28 cellular contexts compared by ENCODE assay signal in genomic region chr6:138821519-138821918, GRCh38. TPM values are rescaled to one million over a fixed set of nuclear protein-coding genes. Genes with fewer than 3 reads are reported as not detected.
A peak's percentile ranks its signal among the peaks of the same experiment; 100 is the strongest.
DNase-seq lines count a peak whose midpoint lies in the region; ATAC-seq, FAIRE-seq and TF ChIP-seq lines count a peak whose summit lies in the region.
"Had no signal": no experiment of that assay in that cellular context is flagged by ENCODE, and none has a peak within 500 bp of the region (broad histone marks: within the 10 kb centered on the region; RNA-seq: fewer than 3 reads in every experiment).

No MANE protein-coding gene starts in this region.

- H3K4me3 ChIP-seq in HepG2 (replicated peaks in 1 of 3; ENCODE audit: insufficient read depth in 1 of 3, low read depth in 2 of 3, low read length in 3 of 3) (peak overlapping the region in 1 of 3 experiments; percentile 12; a peak in 1 of 6 replicates), right lobe of liver (no peak overlapping the region), GM23338 (no peak overlapping the region)
- H3K4me3 ChIP-seq: SJCRH30, transverse colon had no signal

- intact Hi-C loops in HepG2 (cut with micrococcal nuclease; ENCODE audit: unreplicated experiment): no loop called here
- intact Hi-C loops in right lobe of liver (cut with DNase I): no loop called here

- TF ChIP-seq CTCF in HepG2 (CRISPR knock-in tag; IDR thresholded peaks at IDR 0.05): no peak
- TF ChIP-seq CTCF in right lobe of liver (IDR thresholded peaks at IDR 0.05): no peak
- TF ChIP-seq CTCF in GM23338 (conservative IDR thresholded peaks at IDR 0.05; ENCODE audit: low read depth in 2 of 2): no peak

- no peak for TF ChIP-seq RAD21 in HepG2 (CRISPR knock-in tag; IDR thresholded peaks at IDR 0.05)

- H2AFZ ChIP-seq in HepG2 (ENCODE audit: low read length) (peak overlapping the region; percentile 36), GM23338 (0 out of 2 replicates have a peak overlapping the region, but pooled peaks have one; percentile 69)

- H4K20me1 ChIP-seq in HepG2 (ENCODE audit: insufficient read depth, low read length): no peaks in the 10 kb centered on the region
- no peaks in the 10 kb centered on the region for H4K20me1 ChIP-seq in GM23338 (replicated peaks; ENCODE audit: insufficient read depth)

- H3K4me3 Mint-ChIP-seq in GM23338: no peak overlapping the region
- H3K4me3 Mint-ChIP-seq in natural killer cell treated with Interleukin-12 subunit alpha and Interleukin-12 subunit beta and Interleukin-15 and Interleukin-18, amount 100 ng/mL, for 72 hours: no peak overlapping the region
- H3K4me3 Mint-ChIP-seq: CD14-positive monocyte, nephron had no signal

- WGBS in HepG2 (ENCODE audit: low lambda C conversion rate): 6% methylated on average over 4 of the region's 4 CpGs
- 81% methylated on average over 4 of the region's 4 CpGs for WGBS in right lobe of liver (ENCODE audit: insufficient coverage, low coverage, low lambda C conversion rate, missing lambda C conversion rate)

- BruUV-seq in HepG2 (replicated peaks; lab: Mats Ljungman, UMichigan): no TSS peak

- peaks cover 9% of the 10 kb centered on the region for H3K27me3 Mint-ChIP-seq in GM23338 (ENCODE audit: insufficient read depth, low read depth, poor library complexity)
- peaks cover 0 to 4% of the 10 kb centered on the region in 2 donors for H3K27me3 Mint-ChIP-seq in natural killer cell treated with Interleukin-12 subunit alpha and Interleukin-12 subunit beta and Interleukin-15 and Interleukin-18, amount 100 ng/mL, for 72 hours

- in situ Hi-C loops in HepG2 (cut with HindIII; ENCODE audit: extremely low pct_ligation_motif_present, low pct_unique_long_range_greater_than_20kb): no loop called here

- H3K27me3 ChIP-seq in HepG2 (ENCODE audit: control insufficient read depth in 1 of 2, insufficient read depth in 2 of 2, low read length in 2 of 2) (peaks cover 1 to 13% of the 10 kb centered on the region in 2 experiments; a peak in 2 of 5 replicates), right lobe of liver (no peaks in the 10 kb centered on the region), GM23338 (ENCODE audit: insufficient read depth) (no peaks in the 10 kb centered on the region)
- H3K27me3 ChIP-seq: transverse colon had no signal

- H3K9me3 Mint-ChIP-seq in GM23338: no peaks in the 10 kb centered on the region
- H3K9me3 Mint-ChIP-seq in natural killer cell treated with Interleukin-12 subunit alpha and Interleukin-12 subunit beta and Interleukin-15 and Interleukin-18, amount 100 ng/mL, for 72 hours: no peaks in the 10 kb centered on the region

- no peak overlapping the region for H3K27ac ChIP-seq in HepG2 (ENCODE audit: extremely low read length, insufficient read depth, low read length)
- H3K27ac ChIP-seq in right lobe of liver: no peak overlapping the region
- no peak overlapping the region for H3K27ac ChIP-seq in GM23338 (ENCODE audit: low read depth)
- H3K27ac ChIP-seq: SJCRH30, transverse colon had no signal

- H3K4me2 ChIP-seq in HepG2 (ENCODE audit: low read depth, low read length) (peak overlapping the region; percentile 59), GM23338 (no peak overlapping the region)

- no peak overlapping the region for H3K9ac ChIP-seq in HepG2 (ENCODE audit: insufficient read depth, low read depth, low read length)

- H3F3A ChIP-seq in GM23338 (replicated peaks; ENCODE audit: low read depth): no peaks in the 10 kb centered on the region

- TF ChIP-seq EP300 in HepG2 (IDR thresholded peaks at IDR 0.05; ENCODE audit: low read depth in 2 of 2, low read length in 2 of 2): no peak
- TF ChIP-seq EP300 in HepG2 (CRISPR knock-in tag; IDR thresholded peaks at IDR 0.05; ENCODE audit: borderline replicate concordance): no peak

- POLR2A ChIA-PET in HepG2 (lab: Yijun Ruan, JAX): no interaction called here

- CTCF ChIA-PET in HepG2 (lab: Yijun Ruan, JAX; ENCODE audit: low intra/inter-chr PET ratio, low total read pairs): no interaction called here

- no peaks in the 10 kb centered on the region for H3K9me3 ChIP-seq in HepG2 (ENCODE audit: low read length)
- no peaks in the 10 kb centered on the region for H3K9me3 ChIP-seq in right lobe of liver
- H3K9me3 ChIP-seq: SJCRH30, transverse colon had no signal

- H3K4me1 Mint-ChIP-seq in GM23338: peaks cover 22% of the 10 kb centered on the region
- peaks cover 4 to 9% of the 10 kb centered on the region in 2 donors for H3K4me1 Mint-ChIP-seq in natural killer cell treated with Interleukin-12 subunit alpha and Interleukin-12 subunit beta and Interleukin-15 and Interleukin-18, amount 100 ng/mL, for 72 hours (ENCODE audit: low read depth in 2 of 2)

- ATAC-seq in HepG2: peak; percentile 77
- ATAC-seq in right lobe of liver: no peak
- no peak for ATAC-seq in GM23338
- ATAC-seq in natural killer cell treated with Interleukin-12 subunit alpha and Interleukin-12 subunit beta and Interleukin-15 and Interleukin-18, amount 100 ng/mL, for 72 hours: no peak
- ATAC-seq: left cardiac atrium had no signal

- H3K36me3 ChIP-seq in HepG2 (replicated peaks in 1 of 2; ENCODE audit: control insufficient read depth in 1 of 2, insufficient read depth in 2 of 2, low read length in 2 of 2) (no peaks in the 10 kb centered on the region), right lobe of liver (no peaks in the 10 kb centered on the region), GM23338 (ENCODE audit: insufficient read depth) (no peaks in the 10 kb centered on the region)
- H3K36me3 ChIP-seq: SJCRH30, transverse colon had no signal

- DNase-seq in HepG2 (ENCODE audit: low spot score) (no peak), right lobe of liver (no peak), GM23338 (ENCODE audit: low spot score) (no peak), NCI-H774 (lab: John Stamatoyannopoulos, UW) (peak; percentile 80), kidney tubule cell (ENCODE audit: low spot score) (no peak), HuH-7 (ENCODE audit: low spot score) (no peak)
- DNase-seq in natural killer cell treated with Interleukin-12 subunit alpha and Interleukin-12 subunit beta and Interleukin-15 and Interleukin-18, amount 100 ng/mL, for 72 hours (ENCODE audit: low spot score): no peak
- DNase-seq: activated CD4-positive, alpha-beta T cell treated with anti-CD3 and anti-CD28 coated beads, Interleukin-2, amount 50 U/mL, for 1 hour; activated naive CD4-positive, alpha-beta T cell treated with Interleukin-2 at 50 U/mL for 16 hours; caudate nucleus; cortex of kidney; effector memory CD4-positive, alpha-beta T cell; EL; H7; hypothalamus; KG1; left cardiac atrium; NCI-H2081 treated with DMSO at 0.1 percent for 48 hours; SJCRH30; stimulated activated CD4-positive, alpha-beta T cell treated with anti-CD3 and anti-CD28 coated beads, Interleukin-4, amount 100 ng/mL, for 4 hours; SW 1271; T1000; transverse colon had no signal

- no peak for FAIRE-seq in HepG2 (lab: Jason Lieb, UNC)

- H3K27ac Mint-ChIP-seq in GM23338: no peak overlapping the region
- H3K27ac Mint-ChIP-seq in natural killer cell treated with Interleukin-12 subunit alpha and Interleukin-12 subunit beta and Interleukin-15 and Interleukin-18, amount 100 ng/mL, for 72 hours: no peak overlapping the region
- H3K27ac Mint-ChIP-seq: nephron had no signal

- H3K9me2 ChIP-seq in GM23338 (ENCODE audit: insufficient read depth): 0 out of 2 replicates have a peak, but pooled peaks cover under 1% of the 10 kb centered on the region

- H3K36me3 Mint-ChIP-seq in GM23338 (ENCODE audit: low read depth): no peaks in the 10 kb centered on the region
- no peaks in the 10 kb centered on the region for H3K36me3 Mint-ChIP-seq in natural killer cell treated with Interleukin-12 subunit alpha and Interleukin-12 subunit beta and Interleukin-15 and Interleukin-18, amount 100 ng/mL, for 72 hours
- H3K36me3 Mint-ChIP-seq: CD14-positive monocyte had no signal

- H3K79me2 ChIP-seq in HepG2 (ENCODE audit: insufficient read depth, low read length) (no peaks in the 10 kb centered on the region), GM23338 (replicated peaks; ENCODE audit: insufficient read depth) (no peaks in the 10 kb centered on the region)

- TF ChIP-seq POLR2A in HepG2 (IDR thresholded peaks at IDR 0.05; ENCODE audit: insufficient read depth in 1 of 2, low read depth in 2 of 2, low read length in 2 of 2) (no peak), right lobe of liver (IDR thresholded peaks at IDR 0.05) (no peak)

- peaks cover 30% of the 10 kb centered on the region for H3K4me1 ChIP-seq in HepG2 (ENCODE audit: insufficient read depth, low read length)
- H3K4me1 ChIP-seq in right lobe of liver: no peaks in the 10 kb centered on the region
- peaks cover 18% of the 10 kb centered on the region for H3K4me1 ChIP-seq in GM23338 (ENCODE audit: insufficient read depth)

RNA-seq across cellular contexts. Expression of gene ECT2L, which starts 25.6 kb away (rescaled TPM):
- total RNA-seq in HepG2 (2016; rRNA removed; fragmentation: Illumina TruSeq; extraction: Trizol) (not detected in 2 replicates), right lobe of liver (not detected)
- 0.10 TPM in 1 of 2 replicates, not detected in the other for total RNA-seq in HepG2 (2016; cell fraction: cytosol; rRNA removed; fragmentation: Illumina TruSeq; extraction: Trizol; ENCODE audit: low read depth)
- total RNA-seq in HepG2 (2016; cell fraction: insoluble cytoplasmic fraction; rRNA removed; fragmentation: Illumina TruSeq; extraction: Trizol): not detected in 2 replicates
- total RNA-seq in HepG2 (2016; cell fraction: membrane; rRNA removed; fragmentation: Illumina TruSeq; extraction: Trizol): not detected in 2 replicates
- total RNA-seq in HepG2 (2016; cell fraction: nucleus; rRNA removed; fragmentation: Illumina TruSeq; extraction: Trizol): not detected in 2 replicates
- polyA plus RNA-seq in HepG2 (2011; rRNA removed) (0.05 and 0.12 TPM in 2 replicates), GM23338 (2016; fragmentation: Nextera tagmentation; extraction: Ambion mirVana) (0.14 and 0.15 TPM in 2 replicates)
- not detected in 2 replicates for polyA plus RNA-seq in HepG2 (2011; cell fraction: cytosol; rRNA removed)
- polyA plus RNA-seq in HepG2 (2011; cell fraction: nucleus; rRNA removed): 0.10 TPM in 2 replicates
- polyA plus RNA-seq in HepG2 (2012): 0.05 and 0.08 TPM in 2 replicates
- polyA plus RNA-seq in HepG2 (2016; cell fraction: cytosol; fragmentation: Illumina TruSeq; extraction: Trizol; ENCODE audit: low read depth): not detected in 2 replicates
- polyA plus RNA-seq in HepG2 (2016; cell fraction: insoluble cytoplasmic fraction; fragmentation: Illumina TruSeq; extraction: Trizol; ENCODE audit: low read depth): not detected in 2 replicates
- not detected in 2 replicates for polyA plus RNA-seq in HepG2 (2016; cell fraction: membrane; fragmentation: Illumina TruSeq; extraction: Trizol; ENCODE audit: low read depth)
- not detected in 2 replicates for polyA plus RNA-seq in HepG2 (2016; cell fraction: nucleus; fragmentation: Illumina TruSeq; extraction: Trizol; ENCODE audit: insufficient read depth, low read depth)
- polyA minus RNA-seq in HepG2 (2011; rRNA and poly(A)+ RNA removed; ENCODE audit: low replicate concordance): not detected in 2 replicates
- polyA minus RNA-seq in HepG2 (2011; cell fraction: cytosol; rRNA and poly(A)+ RNA removed): not detected in 2 replicates
- polyA minus RNA-seq in HepG2 (2011; cell fraction: nucleus; rRNA and poly(A)+ RNA removed): 0.26 TPM in 1 of 2 replicates, not detected in the other
- total RNA-seq in GM23338 (2014; rRNA removed; shearing (Covaris generic)): 0.03 TPM in 1 of 2 replicates, not detected in the other
- total RNA-seq in natural killer cell treated with Interleukin-12 subunit alpha and Interleukin-12 subunit beta and Interleukin-15 and Interleukin-18, amount 100 ng/mL, for 72 hours: not detected
- total RNA-seq: epithelial cell of proximal tubule, NCI-H460, RPMI7951, SJCRH30 had no signal
- polyA plus RNA-seq: CD14-positive monocyte had no signal

RNA-seq across cellular contexts. Expression of gene CCDC28A, which starts 48.0 kb away (rescaled TPM):
- total RNA-seq in HepG2 (2016; rRNA removed; fragmentation: Illumina TruSeq; extraction: Trizol) (15.8 and 22.8 TPM in 2 replicates), right lobe of liver (10 to 100 TPM; 14.6 to 27.1 (median 17.2) TPM)
- total RNA-seq in HepG2 (2016; cell fraction: cytosol; rRNA removed; fragmentation: Illumina TruSeq; extraction: Trizol; ENCODE audit: low read depth): 4.7 and 5.9 TPM in 2 replicates
- 15.4 and 23.4 TPM in 2 replicates for total RNA-seq in HepG2 (2016; cell fraction: insoluble cytoplasmic fraction; rRNA removed; fragmentation: Illumina TruSeq; extraction: Trizol)
- total RNA-seq in HepG2 (2016; cell fraction: membrane; rRNA removed; fragmentation: Illumina TruSeq; extraction: Trizol): 11.1 and 13.3 TPM in 2 replicates
- 9.0 and 9.6 TPM in 2 replicates for total RNA-seq in HepG2 (2016; cell fraction: nucleus; rRNA removed; fragmentation: Illumina TruSeq; extraction: Trizol)
- polyA plus RNA-seq in HepG2 (2011; rRNA removed) (11.1 and 15.8 TPM in 2 replicates), GM23338 (2016; fragmentation: Nextera tagmentation; extraction: Ambion mirVana) (10.5 and 14.0 TPM in 2 replicates)
- polyA plus RNA-seq in HepG2 (2011; cell fraction: cytosol; rRNA removed): 6.9 and 10.4 TPM in 2 replicates
- 4.9 and 6.7 TPM in 2 replicates for polyA plus RNA-seq in HepG2 (2011; cell fraction: nucleus; rRNA removed)
- 11.8 and 14.7 TPM in 2 replicates for polyA plus RNA-seq in HepG2 (2012)
- 5.2 and 6.9 TPM in 2 replicates for polyA plus RNA-seq in HepG2 (2016; cell fraction: cytosol; fragmentation: Illumina TruSeq; extraction: Trizol; ENCODE audit: low read depth)
- polyA plus RNA-seq in HepG2 (2016; cell fraction: insoluble cytoplasmic fraction; fragmentation: Illumina TruSeq; extraction: Trizol; ENCODE audit: low read depth): 20.8 and 23.9 TPM in 2 replicates
- 9.4 and 9.8 TPM in 2 replicates for polyA plus RNA-seq in HepG2 (2016; cell fraction: membrane; fragmentation: Illumina TruSeq; extraction: Trizol; ENCODE audit: low read depth)
- polyA plus RNA-seq in HepG2 (2016; cell fraction: nucleus; fragmentation: Illumina TruSeq; extraction: Trizol; ENCODE audit: insufficient read depth, low read depth): 10.5 and 12.2 TPM in 2 replicates
- polyA minus RNA-seq in HepG2 (2011; rRNA and poly(A)+ RNA removed; ENCODE audit: low replicate concordance): 4.6 and 5.8 TPM in 2 replicates
- polyA minus RNA-seq in HepG2 (2011; cell fraction: cytosol; rRNA and poly(A)+ RNA removed): 4.8 and 7.3 TPM in 2 replicates
- 8.2 and 9.3 TPM in 2 replicates for polyA minus RNA-seq in HepG2 (2011; cell fraction: nucleus; rRNA and poly(A)+ RNA removed)
- 6.1 and 11.2 TPM in 2 replicates for total RNA-seq in GM23338 (2014; rRNA removed; shearing (Covaris generic))
- 10 to 100 TPM; 13.5 to 16.4 TPM for total RNA-seq in natural killer cell treated with Interleukin-12 subunit alpha and Interleukin-12 subunit beta and Interleukin-15 and Interleukin-18, amount 100 ng/mL, for 72 hours
